ENCODE assay signal across 8 cellular contexts in the genomic region with DNA sequence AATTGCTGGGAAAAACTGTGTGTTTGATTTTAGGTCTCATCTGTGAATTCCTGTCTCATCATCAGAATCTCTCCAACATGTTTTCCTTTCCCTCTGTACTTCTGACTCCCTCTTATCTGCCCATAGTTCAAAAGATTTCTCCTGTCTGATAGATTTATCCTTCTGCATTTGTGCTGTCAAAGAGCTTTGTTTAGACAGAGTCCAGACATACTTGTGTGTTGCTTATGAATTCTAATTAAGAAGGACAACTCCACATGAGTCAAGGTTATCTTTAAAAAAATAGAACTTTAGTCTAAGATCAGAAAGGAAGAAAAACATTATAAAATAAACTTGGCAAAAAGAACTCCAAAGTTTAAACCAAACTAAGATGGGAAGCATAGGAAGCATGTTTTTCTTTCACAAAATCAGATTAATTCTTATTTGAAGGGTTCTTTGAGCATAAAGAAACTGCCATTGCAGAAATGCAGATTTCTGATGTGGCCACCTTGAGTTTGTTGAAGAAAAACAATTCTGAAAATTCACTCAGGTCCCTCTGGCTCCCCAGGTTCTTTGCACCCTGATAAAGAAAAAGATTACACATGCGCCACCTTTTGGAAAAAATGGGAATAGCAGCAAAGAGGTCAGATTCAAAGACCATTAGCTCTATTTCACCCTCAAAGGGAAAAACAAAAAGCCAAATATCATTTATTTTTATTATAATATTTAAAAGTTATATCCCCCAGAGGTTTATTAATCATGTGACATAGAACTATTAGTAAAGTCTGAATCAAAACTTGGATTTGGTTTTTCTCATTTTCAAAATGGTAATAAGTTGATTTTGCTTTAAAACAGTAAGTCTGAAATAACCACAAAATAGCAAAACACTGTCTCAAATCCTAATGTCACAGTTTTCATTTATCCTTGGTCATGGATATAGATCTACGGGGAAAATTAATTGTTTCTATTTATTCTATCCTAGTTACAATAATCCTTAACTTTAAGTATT.
DNase-seq lines count a peak whose midpoint lies in the region; ATAC-seq, FAIRE-seq and TF ChIP-seq lines count a peak whose summit lies in the region.

No MANE protein-coding gene starts in this region.

- H3K9me3 ChIP-seq in BE2C, result no peaks in the 10 kb centered on the region
- no peaks in the 10 kb centered on the region for H3K9me3 ChIP-seq in SK-N-MC (ENCODE audit: low read depth, low read length)

- H3K27ac ChIP-seq in SK-N-MC, result peak overlapping the region; percentile 75

- TF ChIP-seq CTCF in BE2C (IDR thresholded peaks at IDR 0.05; ENCODE audit: low read depth, low read length) (peak; percentile 87), cardiac fibroblast (IDR thresholded peaks at IDR 0.05; ENCODE audit: low read depth, low read length) (peak; percentile 80)

- no peaks in the 10 kb centered on the region for H3K36me3 ChIP-seq in BE2C
- no peaks in the 10 kb centered on the region for H3K36me3 ChIP-seq in SK-N-MC (ENCODE audit: insufficient read depth, low read length)

- H3K4me3 ChIP-seq in BE2C (ENCODE audit: low read depth, low read length) (no peak overlapping the region), SK-N-MC (peak overlapping the region; percentile 11; the same call in 1 of the 2 replicates), cardiac fibroblast (replicated peaks in 1 of 2; ENCODE audit: low read depth in 2 of 2, low read length in 2 of 2) (no peak overlapping the region)

- peaks cover 10% of the 10 kb centered on the region for H3K4me1 ChIP-seq in BE2C

- no peak for ATAC-seq in HG03196 (IDR thresholded peaks at IDR 0.05; ENCODE audit: unreplicated experiment)

- no peaks in the 10 kb centered on the region for H3K27me3 ChIP-seq in BE2C

- FAIRE-seq in GM18507 (lab: Jason Lieb, UNC), result peak; percentile 56

- H3K9ac ChIP-seq in SK-N-MC (ENCODE audit: insufficient read length), result peak overlapping the region; percentile 58

- DNase-seq in BE2C, result peak; percentile 54
- peak; percentile 2 for DNase-seq in GM18507 (ENCODE audit: extremely low spot score, insufficient read length, low read depth)
- DNase-seq in HK-2 (ENCODE audit: unreplicated experiment), result peak; percentile 16
- peak; percentile 63 for DNase-seq in SK-N-MC (ENCODE audit: low read depth, low spot score)
- peak; percentile 83 to 85 for DNase-seq in cardiac fibroblast (ENCODE audit: low read depth in 2 of 2)
- DNase-seq in kidney tubule cell (ENCODE audit: low spot score), result peak; percentile 50
- DNase-seq in stimulated activated CD4-positive, alpha-beta T cell treated with anti-CD3 and anti-CD28 coated beads, TNF-alpha, amount 100 ng/mL, for 24 hours (ENCODE audit: low read depth in 3 of 3), result peak in 2 of 3 experiments; percentile 2 to 21

Comparison
In these comparisons a context has a peak if more than half of its experiments do, and no peak if none do; other contexts are left out.
1. DNase-seq: peak in every context shown above with its lines; median percentile 84 in cardiac fibroblast; 63 in SK-N-MC; 54 in BE2C; 50 in kidney tubule cell; 16 in HK-2; 12 in stimulated activated CD4-positive, alpha-beta T cell treated with anti-CD3 and anti-CD28 coated beads, TNF-alpha, amount 100 ng/mL, for 24 hours; 2 in GM18507.